9 cellular contexts compared by ENCODE assay signal in the genomic region with DNA sequence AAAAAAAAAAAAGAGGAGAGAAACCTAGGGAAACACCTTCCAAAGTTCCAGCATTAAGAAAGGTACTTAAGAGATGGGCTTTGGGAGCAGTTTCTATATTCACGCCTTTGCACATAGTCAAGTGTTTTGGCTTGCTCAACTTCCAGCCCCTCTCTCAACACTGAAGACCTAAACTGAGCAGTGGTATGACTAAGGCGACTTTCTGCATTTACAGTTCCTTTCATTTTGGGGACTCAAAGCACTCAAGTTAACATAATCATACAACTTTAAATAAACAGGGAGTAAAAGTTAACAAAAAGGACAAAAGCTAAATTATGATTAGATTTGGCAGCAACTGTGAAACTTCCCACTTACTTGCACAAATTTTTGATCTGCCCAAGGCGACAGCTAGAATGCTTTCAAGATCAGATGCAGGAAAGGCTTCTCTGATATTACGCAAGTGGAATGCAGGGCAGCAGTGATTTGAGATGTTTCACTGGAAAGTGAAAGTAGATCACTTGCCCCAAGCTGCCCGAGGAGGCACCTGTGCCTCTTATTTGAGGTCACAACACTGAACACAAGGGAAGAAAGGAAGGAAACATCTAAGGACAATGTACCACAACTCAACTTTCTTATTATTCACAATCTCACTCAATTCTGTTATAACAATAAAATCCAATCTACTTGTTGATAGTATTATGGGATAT.
DNase-seq lines count a peak whose midpoint lies in the region; ATAC-seq and TF ChIP-seq lines count a peak whose summit lies in the region.
"Had no signal": no experiment of that assay in that cellular context is flagged by ENCODE, and none has a peak within 500 bp of the region (broad histone marks: within the 10 kb centered on the region; RNA-seq: fewer than 3 reads in every experiment).

No MANE protein-coding gene starts in this region.

- TF ChIP-seq CTCF in fibroblast of the aortic adventitia (IDR thresholded peaks at IDR 0.05; ENCODE audit: insufficient read depth, low read length) (no peak), upper lobe of right lung (IDR thresholded peaks at IDR 0.05) (no peak)

- CTCF ChIA-PET in T-cell (lab: Charles Lee) = interaction anchor here (0.8 to 4.1 kb wide), 7 partner anchors 15 to 772 kb away, joined by 3 to 26 read pairs (median 4); no protein-coding TSS in a partner anchor

- DNase-seq in activated gamma-delta T cell treated with Interleukin-2 at 50 U/mL for 16 hours (peak; percentile 24), activated gamma-delta T cell (lab: John Stamatoyannopoulos, UW) (no peak), T-cell (peak in 31 of 34 experiments; percentile 6 to 46 (median 25)), fibroblast of the aortic adventitia (ENCODE audit: low read depth) (peak; percentile 22), upper lobe of right lung (no peak), SW 1271 (lab: John Stamatoyannopoulos, UW) (no peak)
- no peak for DNase-seq in effector CD4-positive, alpha-beta T cell
- DNase-seq: left cardiac atrium had no signal

- H3K27ac ChIP-seq in upper lobe of right lung = peak overlapping the region; percentile 40

- H3K27ac Mint-ChIP-seq in T-cell = peak overlapping the region; percentile 41 to 57

- H3K4me3 ChIP-seq in fibroblast of the aortic adventitia (ENCODE audit: low read depth, low read length) (no peak overlapping the region), upper lobe of right lung (peak overlapping the region; percentile 25)

- peak overlapping the region; percentile 37 to 66 (median 64) for H3K4me3 Mint-ChIP-seq in T-cell

- intact Hi-C loops in upper lobe of right lung (cut with DNase I) = loop anchor here (5.0 kb wide), 1 partner anchor 288 kb away; no protein-coding TSS in a partner anchor

- H3K27me3 Mint-ChIP-seq in T-cell = peaks cover 6 to 16% of the 10 kb centered on the region in 2 donors

- H3K27me3 ChIP-seq in upper lobe of right lung = no peaks in the 10 kb centered on the region

- H3K36me3 ChIP-seq in upper lobe of right lung = no peaks in the 10 kb centered on the region

- peaks cover 17 to 24% (median 20%) of the 10 kb centered on the region in 3 donors for H3K4me1 Mint-ChIP-seq in T-cell

- no peaks in the 10 kb centered on the region for H3K9me3 Mint-ChIP-seq in T-cell

- ATAC-seq in T-cell (replicated peaks in 1 of 4) (peak; percentile 72 to 92 (median 88)), upper lobe of right lung (peak; percentile 89), GM21381 (IDR thresholded peaks at IDR 0.05; ENCODE audit: unreplicated experiment) (no peak)

- no peaks in the 10 kb centered on the region for H3K4me1 ChIP-seq in upper lobe of right lung

- no peaks in the 10 kb centered on the region for H3K36me3 Mint-ChIP-seq in T-cell

- POLR2A ChIA-PET in T-cell (lab: Charles Lee) = interaction anchor here in 1 of 2 donors (0.6 to 1.1 kb wide), 2 partner anchors 465 to 796 kb away, joined by 3 to 5 read pairs; no protein-coding TSS in a partner anchor

- H3K9me3 ChIP-seq in upper lobe of right lung = no peaks in the 10 kb centered on the region

Comparison
In these comparisons a context has a peak if more than half of its experiments do, and no peak if none do; other contexts are left out.
1. DNase-seq: peak in activated gamma-delta T cell treated with Interleukin-2 at 50 U/mL for 16 hours (single experiment), T-cell (31 of 34) and fibroblast of the aortic adventitia (single experiment); none in activated gamma-delta T cell (single experiment), upper lobe of right lung (single experiment), effector CD4-positive, alpha-beta T cell (single experiment) and SW 1271 (0 of 2).